Comparison of ENCODE assay signal across 23 cellular contexts in genomic region chr18:25316619-25317018, GRCh38.
"Had no signal": no experiment of that assay in that cellular context is flagged by ENCODE, and none has a peak within 500 bp of the region (broad histone marks: within the 10 kb centered on the region; RNA-seq: fewer than 3 reads in every experiment).

No MANE protein-coding gene starts in this region.

- H3K9me3 Mint-ChIP-seq: endodermal cell had no signal

- H3K4me3 ChIP-seq: coronary artery, dorsolateral prefrontal cortex, esophagus squamous epithelium, gastrocnemius medialis, heart right ventricle, left lung, lower lobe of right lung had no signal

- DNase-seq: dermis blood vessel endothelial cell; dorsolateral prefrontal cortex; effector CD8-positive, alpha-beta T cell; effector memory CD8-positive, alpha-beta T cell; endodermal cell; erythroblast; esophagus squamous epithelium; foreskin fibroblast; foreskin melanocyte; gastrocnemius medialis; glutamatergic neuron; head of caudate nucleus; heart right ventricle; hippocampal formation; left cardiac atrium; left lung; left ventricle myocardium superior; lower lobe of right lung; mesenchymal stem cell; midbrain had no signal

- H3K27me3 Mint-ChIP-seq: effector memory CD8-positive, alpha-beta T cell had no signal

- H3K36me3 ChIP-seq: lower lobe of right lung had no signal

- ATAC-seq: effector memory CD8-positive, alpha-beta T cell; esophagus mucosa; gastrocnemius medialis; heart right ventricle; left cardiac atrium; left lung; left ventricle myocardium superior; lower lobe of right lung had no signal

- H3K9me3 ChIP-seq: esophagus squamous epithelium, gastrocnemius medialis, heart right ventricle, left lung, lower lobe of right lung had no signal

- H3K4me3 Mint-ChIP-seq: effector memory CD8-positive, alpha-beta T cell; endodermal cell had no signal

- H3K27me3 ChIP-seq: dorsolateral prefrontal cortex, esophagus squamous epithelium, gastrocnemius medialis, heart right ventricle, left lung had no signal

- H3K27ac ChIP-seq: coronary artery, dorsolateral prefrontal cortex, epithelial cell of prostate, esophagus squamous epithelium, gastrocnemius medialis, heart right ventricle, left lung, lower lobe of right lung had no signal

- H3K4me1 ChIP-seq: esophagus squamous epithelium, gastrocnemius medialis, left lung, lower lobe of right lung had no signal

- H3K27ac Mint-ChIP-seq: effector memory CD8-positive, alpha-beta T cell; endodermal cell had no signal
